1 cellular context compared by ENCODE assay signal in the genomic region with DNA sequence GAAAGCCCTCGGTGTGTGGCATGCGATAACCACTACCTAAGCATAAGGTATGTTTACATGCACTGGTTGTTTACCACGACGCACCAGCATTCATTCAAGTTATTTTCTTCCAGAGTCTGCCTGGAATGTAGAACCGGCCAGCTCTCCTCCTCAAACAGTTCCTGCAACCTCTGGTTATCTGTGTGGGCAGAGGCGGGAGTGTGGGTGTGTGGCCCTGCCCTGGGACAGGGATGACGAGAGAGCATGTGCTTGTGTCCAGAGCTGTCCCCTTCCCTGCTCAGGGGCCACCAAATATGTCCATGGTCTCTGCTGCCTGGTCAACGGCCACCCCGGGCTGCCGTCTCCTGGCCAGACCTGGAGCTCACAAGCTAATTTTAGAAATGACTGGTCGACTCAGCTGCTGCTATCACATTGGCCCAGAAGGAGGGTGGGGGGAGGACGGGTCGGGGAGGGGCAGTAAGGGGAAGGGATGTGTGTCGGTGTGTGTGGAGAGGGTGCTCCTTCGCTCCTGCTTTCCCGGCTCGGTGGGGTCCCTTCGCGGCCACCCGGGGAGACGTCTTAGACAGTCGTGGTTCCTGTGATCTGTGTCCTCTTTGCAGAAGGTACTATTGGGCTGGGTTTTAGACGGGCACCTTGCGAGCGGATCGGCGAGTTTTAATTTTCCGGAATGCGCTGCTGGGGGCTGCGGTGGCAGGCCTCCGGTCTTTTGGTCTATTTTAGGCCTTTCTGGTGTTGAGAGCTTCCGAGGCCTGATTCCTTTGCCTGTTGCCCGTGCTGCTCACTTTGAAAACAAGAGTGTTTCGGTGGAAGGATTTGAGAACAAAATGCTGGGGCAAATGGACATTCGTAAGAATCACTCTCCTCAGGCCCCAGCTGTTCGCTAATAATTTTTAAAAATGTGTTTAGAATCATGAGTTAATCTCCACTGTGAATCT.
TF ChIP-seq lines count a peak whose summit lies in the region.

A gene with protein sequence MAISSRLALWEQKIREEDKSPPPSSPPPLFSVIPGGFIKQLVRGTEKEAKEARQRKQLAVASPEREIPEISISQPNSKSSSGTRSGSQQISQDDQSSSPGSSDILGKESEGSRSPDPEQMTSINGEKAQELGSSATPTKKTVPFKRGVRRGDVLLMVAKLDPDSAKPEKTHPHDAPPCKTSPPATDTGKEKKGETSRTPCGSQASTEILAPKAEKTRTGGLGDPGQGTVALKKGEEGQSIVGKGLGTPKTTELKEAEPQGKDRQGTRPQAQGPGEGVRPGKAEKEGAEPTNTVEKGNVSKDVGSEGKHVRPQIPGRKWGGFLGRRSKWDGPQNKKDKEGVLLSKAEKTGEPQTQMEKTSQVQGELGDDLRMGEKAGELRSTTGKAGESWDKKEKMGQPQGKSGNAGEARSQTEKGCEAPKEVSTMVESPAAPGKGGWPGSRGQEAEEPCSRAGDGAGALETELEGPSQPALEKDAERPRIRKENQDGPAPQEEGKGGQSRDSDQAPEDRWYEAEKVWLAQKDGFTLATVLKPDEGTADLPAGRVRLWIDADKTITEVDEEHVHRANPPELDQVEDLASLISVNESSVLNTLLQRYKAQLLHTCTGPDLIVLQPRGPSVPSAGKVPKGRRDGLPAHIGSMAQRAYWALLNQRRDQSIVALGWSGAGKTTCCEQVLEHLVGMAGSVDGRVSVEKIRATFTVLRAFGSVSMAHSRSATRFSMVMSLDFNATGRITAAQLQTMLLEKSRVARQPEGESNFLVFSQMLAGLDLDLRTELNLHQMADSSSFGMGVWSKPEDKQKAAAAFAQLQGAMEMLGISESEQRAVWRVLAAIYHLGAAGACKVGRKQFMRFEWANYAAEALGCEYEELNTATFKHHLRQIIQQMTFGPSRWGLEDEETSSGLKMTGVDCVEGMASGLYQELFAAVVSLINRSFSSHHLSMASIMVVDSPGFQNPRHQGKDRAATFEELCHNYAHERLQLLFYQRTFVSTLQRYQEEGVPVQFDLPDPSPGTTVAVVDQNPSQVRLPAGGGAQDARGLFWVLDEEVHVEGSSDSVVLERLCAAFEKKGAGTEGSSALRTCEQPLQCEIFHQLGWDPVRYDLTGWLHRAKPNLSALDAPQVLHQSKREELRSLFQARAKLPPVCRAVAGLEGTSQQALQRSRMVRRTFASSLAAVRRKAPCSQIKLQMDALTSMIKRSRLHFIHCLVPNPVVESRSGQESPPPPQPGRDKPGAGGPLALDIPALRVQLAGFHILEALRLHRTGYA (N-terminal part only) (plus strand): TSS at position 497 of the 935 bp plus-strand sequence. CDS start 18,905 bp downstream, outside the sequence.

TF ChIP-seq in HEK293, 187 proteins besides CTCF, POLR2A, EP300 and RAD21 (continued from another document):
- TF ChIP-seq, protein P1, sequence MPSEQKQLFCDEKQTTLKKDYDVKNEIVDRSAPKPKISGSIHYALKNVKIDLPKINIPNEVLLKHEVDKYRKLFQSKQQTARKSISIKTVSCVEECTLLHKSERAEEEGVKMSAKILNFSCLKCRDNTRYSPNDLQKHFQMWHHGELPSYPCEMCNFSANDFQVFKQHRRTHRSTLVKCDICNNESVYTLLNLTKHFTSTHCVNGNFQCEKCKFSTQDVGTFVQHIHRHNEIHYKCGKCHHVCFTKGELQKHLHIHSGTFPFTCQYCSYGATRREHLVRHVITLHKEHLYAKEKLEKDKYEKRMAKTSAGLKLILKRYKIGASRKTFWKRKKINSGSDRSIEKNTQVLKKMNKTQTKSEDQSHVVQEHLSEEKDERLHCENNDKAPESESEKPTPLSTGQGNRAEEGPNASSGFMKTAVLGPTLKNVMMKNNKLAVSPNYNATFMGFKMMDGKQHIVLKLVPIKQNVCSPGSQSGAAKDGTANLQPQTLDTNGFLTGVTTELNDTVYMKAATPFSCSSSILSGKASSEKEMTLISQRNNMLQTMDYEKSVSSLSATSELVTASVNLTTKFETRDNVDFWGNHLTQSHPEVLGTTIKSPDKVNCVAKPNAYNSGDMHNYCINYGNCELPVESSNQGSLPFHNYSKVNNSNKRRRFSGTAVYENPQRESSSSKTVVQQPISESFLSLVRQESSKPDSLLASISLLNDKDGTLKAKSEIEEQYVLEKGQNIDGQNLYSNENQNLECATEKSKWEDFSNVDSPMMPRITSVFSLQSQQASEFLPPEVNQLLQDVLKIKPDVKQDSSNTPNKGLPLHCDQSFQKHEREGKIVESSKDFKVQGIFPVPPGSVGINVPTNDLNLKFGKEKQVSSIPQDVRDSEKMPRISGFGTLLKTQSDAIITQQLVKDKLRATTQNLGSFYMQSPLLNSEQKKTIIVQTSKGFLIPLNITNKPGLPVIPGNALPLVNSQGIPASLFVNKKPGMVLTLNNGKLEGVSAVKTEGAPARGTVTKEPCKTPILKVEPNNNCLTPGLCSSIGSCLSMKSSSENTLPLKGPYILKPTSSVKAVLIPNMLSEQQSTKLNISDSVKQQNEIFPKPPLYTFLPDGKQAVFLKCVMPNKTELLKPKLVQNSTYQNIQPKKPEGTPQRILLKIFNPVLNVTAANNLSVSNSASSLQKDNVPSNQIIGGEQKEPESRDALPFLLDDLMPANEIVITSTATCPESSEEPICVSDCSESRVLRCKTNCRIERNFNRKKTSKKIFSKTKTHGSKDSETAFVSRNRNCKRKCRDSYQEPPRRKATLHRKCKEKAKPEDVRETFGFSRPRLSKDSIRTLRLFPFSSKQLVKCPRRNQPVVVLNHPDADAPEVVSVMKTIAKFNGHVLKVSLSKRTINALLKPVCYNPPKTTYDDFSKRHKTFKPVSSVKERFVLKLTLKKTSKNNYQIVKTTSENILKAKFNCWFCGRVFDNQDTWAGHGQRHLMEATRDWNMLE (tag by site-specific recombination; conservative IDR thresholded peaks at IDR 0.05; ENCODE audit: low read depth): no peak
- TF ChIP-seq ZFHX2 (tag by site-specific recombination; conservative IDR thresholded peaks at IDR 0.05): peak; percentile 53
- TF ChIP-seq, protein P2, sequence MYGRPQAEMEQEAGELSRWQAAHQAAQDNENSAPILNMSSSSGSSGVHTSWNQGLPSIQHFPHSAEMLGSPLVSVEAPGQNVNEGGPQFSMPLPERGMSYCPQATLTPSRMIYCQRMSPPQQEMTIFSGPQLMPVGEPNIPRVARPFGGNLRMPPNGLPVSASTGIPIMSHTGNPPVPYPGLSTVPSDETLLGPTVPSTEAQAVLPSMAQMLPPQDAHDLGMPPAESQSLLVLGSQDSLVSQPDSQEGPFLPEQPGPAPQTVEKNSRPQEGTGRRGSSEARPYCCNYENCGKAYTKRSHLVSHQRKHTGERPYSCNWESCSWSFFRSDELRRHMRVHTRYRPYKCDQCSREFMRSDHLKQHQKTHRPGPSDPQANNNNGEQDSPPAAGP (tag by site-specific recombination; IDR thresholded peaks at IDR 0.05): no peak
- TF ChIP-seq EGR2 (tag by site-specific recombination; IDR thresholded peaks at IDR 0.05; ENCODE audit: low read depth): peak; percentile 35; the same call in 1 of the 2 replicates
- TF ChIP-seq ZNF660 (tag by site-specific recombination; IDR thresholded peaks at IDR 0.05): no peak
- no peak for TF ChIP-seq ZNF341 (tag by site-specific recombination; IDR thresholded peaks at IDR 0.05; ENCODE audit: low read depth)
- no peak for TF ChIP-seq ZNF324 (tag by site-specific recombination; IDR thresholded peaks at IDR 0.05)
- TF ChIP-seq ZBTB17 (tag by site-specific recombination; IDR thresholded peaks at IDR 0.05): no peak
- TF ChIP-seq ZBTB48 (tag by site-specific recombination; IDR thresholded peaks at IDR 0.05): no peak
- TF ChIP-seq, protein P3, sequence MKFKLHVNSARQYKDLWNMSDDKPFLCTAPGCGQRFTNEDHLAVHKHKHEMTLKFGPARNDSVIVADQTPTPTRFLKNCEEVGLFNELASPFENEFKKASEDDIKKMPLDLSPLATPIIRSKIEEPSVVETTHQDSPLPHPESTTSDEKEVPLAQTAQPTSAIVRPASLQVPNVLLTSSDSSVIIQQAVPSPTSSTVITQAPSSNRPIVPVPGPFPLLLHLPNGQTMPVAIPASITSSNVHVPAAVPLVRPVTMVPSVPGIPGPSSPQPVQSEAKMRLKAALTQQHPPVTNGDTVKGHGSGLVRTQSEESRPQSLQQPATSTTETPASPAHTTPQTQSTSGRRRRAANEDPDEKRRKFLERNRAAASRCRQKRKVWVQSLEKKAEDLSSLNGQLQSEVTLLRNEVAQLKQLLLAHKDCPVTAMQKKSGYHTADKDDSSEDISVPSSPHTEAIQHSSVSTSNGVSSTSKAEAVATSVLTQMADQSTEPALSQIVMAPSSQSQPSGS (tag by site-specific recombination; IDR thresholded peaks at IDR 0.05; ENCODE audit: low read depth): no peak
